Comparison of ENCODE assay signal across 22 cellular contexts in the genomic region with DNA sequence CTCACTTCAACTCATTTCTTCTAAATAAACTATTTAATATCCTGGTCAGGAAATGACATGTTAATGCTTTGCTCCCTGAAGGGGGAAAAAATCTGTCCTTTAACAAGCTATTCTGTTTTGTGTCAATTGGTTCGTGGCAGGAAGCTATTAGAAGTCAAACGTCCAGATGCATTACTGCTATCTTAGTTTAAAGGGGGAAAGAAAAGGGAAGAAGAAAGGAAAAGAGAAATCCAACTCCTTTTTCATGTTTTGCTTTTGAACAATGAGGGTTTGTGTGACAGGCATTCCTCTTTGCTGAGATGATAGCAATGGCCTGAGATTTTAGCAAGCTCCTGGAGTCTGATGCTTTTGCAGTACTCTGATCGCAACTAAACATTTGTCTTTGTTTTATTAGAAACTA.
"Had no signal": no experiment of that assay in that cellular context is flagged by ENCODE, and none has a peak within 500 bp of the region (broad histone marks: within the 10 kb centered on the region; RNA-seq: fewer than 3 reads in every experiment).

No MANE protein-coding gene starts in this region.

- H3K9me3 ChIP-seq: tibial artery, vagina had no signal

- H3K27me3 Mint-ChIP-seq: activated CD4-positive, alpha-beta T cell treated with anti-CD3 and anti-CD28 coated beads for 36 hours; activated naive CD8-positive, alpha-beta T cell; stimulated activated memory B cell treated with anti-CD40 and anti-IgM and Interleukin-4, amounts not matched to agents 10 μg/mL and 1 μg/mL and 100 μg/mL, for 72 hours; T-helper 17 cell had no signal

- DNase-seq: activated CD4-positive, alpha-beta T cell treated with anti-CD3 and anti-CD28 coated beads for 36 hours; activated CD8-positive, alpha-beta memory T cell treated with anti-CD3 and anti-CD28 coated beads, Interleukin-2, amount 50 U/mL, for 48 hours; activated CD8-positive, alpha-beta T cell treated with anti-CD3 and anti-CD28 coated beads, Interleukin-2, amount 10 ng/mL, durations not matched to agents 7 days and 5 days; activated gamma-delta T cell treated with Interleukin-2 at 50 U/mL for 16 hours; activated T-cell treated with anti-CD3 and anti-CD28 coated beads, Interleukin-2, amount 50 U/mL, for 72 hours; amygdala; brain microvascular endothelial cell; erythroblast; hypothalamus; kidney glomerular epithelial cell; mesendoderm; nephron progenitor cell; occipital lobe; stimulated activated CD4-positive, alpha-beta T cell treated with anti-CD3 and anti-CD28 coated beads, Interleukin-12 subunit alpha, Interleukin-12 subunit beta, amount 100 ng/mL, for 4 hours; T-helper 17 cell; tibial artery; WERI-Rb-1 had no signal

- H3K4me1 Mint-ChIP-seq: stimulated activated memory B cell treated with anti-CD40 and anti-IgM and Interleukin-4, amounts not matched to agents 10 μg/mL and 1 μg/mL and 100 μg/mL, for 72 hours had no signal

- ATAC-seq: activated CD4-positive, alpha-beta T cell treated with anti-CD3 and anti-CD28 coated beads for 36 hours; activated CD8-positive, alpha-beta T cell treated with anti-CD3 and anti-CD28 coated beads, Interleukin-2, amount 10 ng/mL, durations not matched to agents 7 days and 5 days; activated T-cell treated with anti-CD3 and anti-CD28 coated beads, Interleukin-2, amount 50 U/mL, for 72 hours; sciatic nerve; stimulated activated memory B cell treated with anti-CD40 and anti-IgM and Interleukin-4, amounts not matched to agents 10 μg/mL and 1 μg/mL and 100 μg/mL, for 72 hours; T-helper 17 cell had no signal

- H3K4me3 Mint-ChIP-seq: activated CD4-positive, alpha-beta T cell treated with anti-CD3 and anti-CD28 coated beads for 36 hours; activated CD8-positive, alpha-beta T cell treated with anti-CD3 and anti-CD28 coated beads, Interleukin-2, amount 10 ng/mL, durations not matched to agents 7 days and 5 days; activated naive CD8-positive, alpha-beta T cell; activated T-cell treated with anti-CD3 and anti-CD28 coated beads, Interleukin-2, amount 50 U/mL, for 72 hours; dendritic cell treated with granulocyte-macrophage colony-stimulating factor and Interleukin-4, amounts not matched to agents 40 ng/mL and 50 ng/mL, for 4 days; nephron progenitor cell; stimulated activated memory B cell treated with anti-CD40 and anti-IgM and Interleukin-4, amounts not matched to agents 10 μg/mL and 1 μg/mL and 100 μg/mL, for 72 hours; T-helper 17 cell had no signal

- H3K4me3 ChIP-seq: tibial artery, vagina had no signal

- H3K9me3 Mint-ChIP-seq: activated T-cell treated with anti-CD3 and anti-CD28 coated beads, Interleukin-2, amount 50 U/mL, for 72 hours; dendritic cell treated with granulocyte-macrophage colony-stimulating factor and Interleukin-4, amounts not matched to agents 40 ng/mL and 50 ng/mL, for 4 days; nephron progenitor cell; stimulated activated memory B cell treated with anti-CD40 and anti-IgM and Interleukin-4, amounts not matched to agents 10 μg/mL and 1 μg/mL and 100 μg/mL, for 72 hours had no signal

- H3K36me3 ChIP-seq: WERI-Rb-1 had no signal

- H3K27ac Mint-ChIP-seq: activated CD4-positive, alpha-beta T cell treated with anti-CD3 and anti-CD28 coated beads for 36 hours; activated CD8-positive, alpha-beta T cell treated with anti-CD3 and anti-CD28 coated beads, Interleukin-2, amount 10 ng/mL, durations not matched to agents 7 days and 5 days; activated naive CD8-positive, alpha-beta T cell; activated T-cell treated with anti-CD3 and anti-CD28 coated beads, Interleukin-2, amount 50 U/mL, for 72 hours; dendritic cell treated with granulocyte-macrophage colony-stimulating factor and Interleukin-4, amounts not matched to agents 40 ng/mL and 50 ng/mL, for 4 days; nephron progenitor cell; stimulated activated memory B cell treated with anti-CD40 and anti-IgM and Interleukin-4, amounts not matched to agents 10 μg/mL and 1 μg/mL and 100 μg/mL, for 72 hours; T-helper 17 cell had no signal

- H3K27me3 ChIP-seq: brain microvascular endothelial cell, tibial artery, vagina had no signal

- H3K27ac ChIP-seq: brain microvascular endothelial cell, tibial artery, vagina, WERI-Rb-1 had no signal
